26 cellular contexts compared by ENCODE assay signal in genomic region chr22:19657252-19658056, GRCh38. TPM values are rescaled to one million over a fixed set of nuclear protein-coding genes. Genes with fewer than 3 reads are reported as not detected.
DNase-seq lines count a peak whose midpoint lies in the region; ATAC-seq, FAIRE-seq and TF ChIP-seq lines count a peak whose summit lies in the region.
"Had no signal": no experiment of that assay in that cellular context is flagged by ENCODE, and none has a peak within 500 bp of the region (broad histone marks: within the 10 kb centered on the region; RNA-seq: fewer than 3 reads in every experiment).

No MANE protein-coding gene starts in this region.

- H2BK120ac ChIP-seq in IMR-90 (ENCODE audit: low read depth, low read length): no peak overlapping the region

- H3K14ac ChIP-seq in IMR-90 (replicated peaks; ENCODE audit: low read depth, low read length): no peak overlapping the region

- no peak overlapping the region for H2AK5ac ChIP-seq in IMR-90 (ENCODE audit: low read depth, low read length)

- no peak overlapping the region for H2AK9ac ChIP-seq in IMR-90 (replicated peaks; ENCODE audit: low read depth, low read length, poor library complexity)

- CTCF ChIA-PET in IMR-90 (lab: Yijun Ruan, JAX): no interaction called here
- CTCF ChIA-PET in PC-9 (lab: Charles Lee): no interaction called here

- H4K8ac ChIP-seq in IMR-90 (ENCODE audit: low read depth in 2 of 2, low read length in 2 of 2): no peak overlapping the region

- no peak for TF ChIP-seq RAD21 in IMR-90 (IDR thresholded peaks at IDR 0.05; ENCODE audit: low read length)

- no peaks in the 10 kb centered on the region for H3K4me1 ChIP-seq in IMR-90 (ENCODE audit: control insufficient read depth, insufficient read depth, low read length)
- no peaks in the 10 kb centered on the region for H3K4me1 ChIP-seq in PC-9 (replicated peaks; ENCODE audit: insufficient read depth)
- H3K4me1 ChIP-seq: A549, BE2C had no signal

- H3K79me2 ChIP-seq in PC-9 (ENCODE audit: low read depth): no peaks in the 10 kb centered on the region

- H3F3A ChIP-seq in PC-9 (ENCODE audit: insufficient read depth, low read depth): no peaks in the 10 kb centered on the region

- no peaks in the 10 kb centered on the region for H3K9me2 ChIP-seq in PC-9 (ENCODE audit: insufficient read depth)

- H4K20me1 ChIP-seq in IMR-90 (ENCODE audit: insufficient read depth, low read length): no peaks in the 10 kb centered on the region
- no peaks in the 10 kb centered on the region for H4K20me1 ChIP-seq in PC-9 (ENCODE audit: insufficient read depth)
- H4K20me1 ChIP-seq: BLaER1 treated with 17β-estradiol and CSF1 and Interleukin-3, amounts not matched to agents 10 nM and 100 nM had no signal

- H3K4ac ChIP-seq in IMR-90 (ENCODE audit: low read depth, low read length): no peak overlapping the region

- no peak overlapping the region for H3K27ac Mint-ChIP-seq in osteocyte (ENCODE audit: unreplicated experiment)
- H3K27ac Mint-ChIP-seq: CD14-positive monocyte; CD4-positive, alpha-beta T cell; GM23338; H9; HFFc6 had no signal

- H2AFZ ChIP-seq in IMR-90 (replicated peaks; ENCODE audit: low read length, poor library complexity): peak overlapping the region; percentile 24
- no peak overlapping the region for H2AFZ ChIP-seq in PC-9
- H2AFZ ChIP-seq: GM23338 had no signal

- POLR2A ChIA-PET in IMR-90 (lab: Charles Lee; ENCODE audit: unreplicated experiment) (no interaction called here), PC-9 (lab: Charles Lee; ENCODE audit: unreplicated experiment) (no interaction called here)

- in situ Hi-C loops in IMR-90 (cut with MboI; ENCODE audit: low sequenced_read_pairs): no loop called here

- H3K27ac ChIP-seq in IMR-90 (ENCODE audit: insufficient read depth, low read length): no peak overlapping the region
- no peak overlapping the region for H3K27ac ChIP-seq in PC-9
- no peak overlapping the region for H3K27ac ChIP-seq in coronary artery
- H3K27ac ChIP-seq: A549; BLaER1 treated with 17β-estradiol and CSF1 and Interleukin-3, amounts not matched to agents 10 nM and 100 nM had no signal

- no peak for DNase-seq in IMR-90
- DNase-seq in bronchial epithelial cell (ENCODE audit: low read depth): no peak
- peak; percentile 68 for DNase-seq in mesenteric fat pad (ENCODE audit: low spot score)
- peak; percentile 76 for DNase-seq in osteocyte (ENCODE audit: extremely low spot score, unreplicated experiment)
- DNase-seq in PC-9: no peak
- DNase-seq in coronary artery (ENCODE audit: low spot score): no peak
- DNase-seq in NCI-H1417 treated with DMSO at 0.1 percent for 48 hours (lab: John Stamatoyannopoulos, UW): no peak
- no peak for DNase-seq in HCEC 1CT
- DNase-seq: 8988T; ACHN; AML-193; BE2C; CD4-positive, alpha-beta T cell; CD8-positive, alpha-beta memory T cell; DMS 273 treated with DMSO at 0.1 percent for 48 hours; DMS79; EL; GDM1; H9; HFFc6 had no signal

- no peak overlapping the region for H2BK5ac ChIP-seq in IMR-90 (ENCODE audit: low read depth, low read length, poor library complexity, severe bottlenecking)

- H2BK15ac ChIP-seq in IMR-90 (ENCODE audit: low read depth, low read length): no peak overlapping the region

- no peak overlapping the region for H2BK20ac ChIP-seq in IMR-90 (ENCODE audit: low read depth, low read length)

- 92% methylated on average over 5 of the region's 8 CpGs; no CpG with 5 or more reads in 1 of the 2 experiments for WGBS in IMR-90 (ENCODE audit: extremely low coverage in 2 of 2, insufficient read length in 1 of 2), 2 experiments

- H3K56ac ChIP-seq in IMR-90 (ENCODE audit: extremely low read depth, insufficient read depth, low read length): no peak overlapping the region

- TF ChIP-seq CTCF in IMR-90 (conservative IDR thresholded peaks at IDR 0.05; ENCODE audit: low read depth, low read length) (no peak), bronchial epithelial cell (IDR thresholded peaks at IDR 0.05; ENCODE audit: insufficient read depth, low read length, severe bottlenecking) (no peak), osteocyte (IDR thresholded peaks at IDR 0.05) (no peak), PC-9 (conservative IDR thresholded peaks at IDR 0.05) (no peak), coronary artery (IDR thresholded peaks at IDR 0.05) (no peak)

- no peaks in the 10 kb centered on the region for H3K36me3 Mint-ChIP-seq in osteocyte (ENCODE audit: unreplicated experiment)
- H3K36me3 Mint-ChIP-seq: CD14-positive monocyte; CD8-positive, alpha-beta memory T cell had no signal

- H3K4me1 Mint-ChIP-seq in osteocyte (ENCODE audit: unreplicated experiment): peaks cover 11% of the 10 kb centered on the region
- H3K4me1 Mint-ChIP-seq: CD8-positive, alpha-beta memory T cell had no signal

- no peak overlapping the region for H3K4me3 Mint-ChIP-seq in osteocyte (ENCODE audit: unreplicated experiment)
- H3K4me3 Mint-ChIP-seq: CD14-positive monocyte; CD4-positive, alpha-beta T cell; CD8-positive, alpha-beta memory T cell; GM23338; H9; HFFc6 had no signal

- no peaks in the 10 kb centered on the region for H3K9me1 ChIP-seq in IMR-90 (ENCODE audit: insufficient read depth, low read length)

- dilution Hi-C loops in IMR-90 (cut with HindIII; ENCODE audit: low sequenced_read_pairs, unreplicated experiment): no loop called here

- BruUV-seq in IMR-90 (replicated peaks; lab: Mats Ljungman, UMichigan) (no TSS peak), PC-9 (replicated peaks; lab: Mats Ljungman, UMichigan) (no TSS peak)

- no peaks in the 10 kb centered on the region for H3K9me3 Mint-ChIP-seq in osteocyte (ENCODE audit: unreplicated experiment)
- H3K9me3 Mint-ChIP-seq: CD4-positive, alpha-beta T cell; CD8-positive, alpha-beta memory T cell; GM23338; H9; HFFc6 had no signal

- peak; percentile 52 for FAIRE-seq in bronchial epithelial cell (lab: Jason Lieb, UNC)
- FAIRE-seq: A549, D721Med, GM12878 had no signal

- no peak overlapping the region for H3K18ac ChIP-seq in IMR-90 (ENCODE audit: low read depth, low read length)

- H3K9ac ChIP-seq in IMR-90 (ENCODE audit: low read depth, low read length): no peak overlapping the region
- H3K9ac ChIP-seq: BLaER1 treated with 17β-estradiol and CSF1 and Interleukin-3, amounts not matched to agents 10 nM and 100 nM had no signal

- H3K36me3 ChIP-seq in IMR-90 (ENCODE audit: control insufficient read depth, insufficient read depth, low read length) (no peaks in the 10 kb centered on the region), bronchial epithelial cell (ENCODE audit: control insufficient read depth, insufficient read depth, low read length) (no peaks in the 10 kb centered on the region), PC-9 (ENCODE audit: low read depth) (no peaks in the 10 kb centered on the region)
- H3K36me3 ChIP-seq: BE2C; BLaER1 treated with 17β-estradiol and CSF1 and Interleukin-3, amounts not matched to agents 10 nM and 100 nM had no signal

- no peak overlapping the region for H4K91ac ChIP-seq in IMR-90 (ENCODE audit: insufficient read depth, low read depth, low read length)

- H3K27me3 ChIP-seq in IMR-90 (ENCODE audit: control insufficient read depth, insufficient read depth, low read length): peaks cover under 1% of the 10 kb centered on the region
- no peaks in the 10 kb centered on the region for H3K27me3 ChIP-seq in bronchial epithelial cell (ENCODE audit: control insufficient read depth, insufficient read depth, low read length)
- no peaks in the 10 kb centered on the region for H3K27me3 ChIP-seq in PC-9 (ENCODE audit: insufficient read depth, low read depth)
- H3K27me3 ChIP-seq: BE2C; BLaER1 treated with 17β-estradiol and CSF1 and Interleukin-3, amounts not matched to agents 10 nM and 100 nM had no signal

- no peak overlapping the region for H3K23ac ChIP-seq in IMR-90 (ENCODE audit: low read depth, low read length)

- no peak overlapping the region for H4K5ac ChIP-seq in IMR-90 (ENCODE audit: low read depth, low read length)

- no peak overlapping the region for H3K4me2 ChIP-seq in IMR-90 (ENCODE audit: low read depth, low read length)
- no peak overlapping the region for H3K4me2 ChIP-seq in PC-9
- H3K4me2 ChIP-seq: A549; BLaER1 treated with 17β-estradiol and CSF1 and Interleukin-3, amounts not matched to agents 10 nM and 100 nM; GM23338 had no signal

- H3K9me3 ChIP-seq in IMR-90 (ENCODE audit: control insufficient read depth, insufficient read depth, low read length) (no peaks in the 10 kb centered on the region), PC-9 (ENCODE audit: insufficient read depth, low read depth) (no peaks in the 10 kb centered on the region)
- H3K9me3 ChIP-seq: A549; BE2C; BLaER1 treated with 17β-estradiol and CSF1 and Interleukin-3, amounts not matched to agents 10 nM and 100 nM had no signal

- peaks cover 8% of the 10 kb centered on the region for H3K27me3 Mint-ChIP-seq in osteocyte (ENCODE audit: unreplicated experiment)
- H3K27me3 Mint-ChIP-seq: CD4-positive, alpha-beta T cell; CD8-positive, alpha-beta memory T cell had no signal

- ATAC-seq in IMR-90 (ENCODE audit: low read depth): no peak
- ATAC-seq: A549, GM12878, GM23338 had no signal

- no peak for TF ChIP-seq POLR2A in IMR-90 (IDR thresholded peaks at IDR 0.05; ENCODE audit: low read depth, low read length)

- intact Hi-C loops in IMR-90 (cut with micrococcal nuclease): no loop called here
- intact Hi-C loops in PC-9 (cut with micrococcal nuclease; ENCODE audit: unreplicated experiment): no loop called here

- no peaks in the 10 kb centered on the region for H3K79me1 ChIP-seq in IMR-90 (ENCODE audit: low read depth in 1 of 2, low read length in 2 of 2)

- H3K4me3 ChIP-seq in IMR-90 (ENCODE audit: insufficient read depth, low read depth, low read length) (no peak overlapping the region), bronchial epithelial cell (ENCODE audit: low read depth, low read length) (no peak overlapping the region), PC-9 (no peak overlapping the region), coronary artery (no peak overlapping the region)
- H3K4me3 ChIP-seq: A549; BLaER1 treated with 17β-estradiol and CSF1 and Interleukin-3, amounts not matched to agents 10 nM and 100 nM; GM12878; GM23338 had no signal

TF ChIP-seq in IMR-90, 13 proteins besides CTCF, POLR2A, EP300 and RAD21:
- no peak for TF ChIP-seq RFX5 (IDR thresholded peaks at IDR 0.05; ENCODE audit: low read depth, low read length)
- TF ChIP-seq CHD1 (IDR thresholded peaks at IDR 0.05; ENCODE audit: low read depth, low read length): no peak
- TF ChIP-seq MXI1 (IDR thresholded peaks at IDR 0.05; ENCODE audit: borderline replicate concordance, low read depth, low read length): no peak
- TF ChIP-seq MAFK (IDR thresholded peaks at IDR 0.05; ENCODE audit: low read depth, low read length): no peak

RNA-seq across cellular contexts. Expression of gene SEPTIN5, which starts 56.8 kb away (rescaled TPM):
- total RNA-seq in IMR-90 (2012; rRNA removed): 16.8 and 17.2 TPM in 2 replicates
- polyA plus RNA-seq in IMR-90 (2012; rRNA removed): 20.7 and 22.3 TPM in 2 replicates
- 10.4 and 22.8 TPM in 2 replicates for polyA plus RNA-seq in IMR-90 (2012; cell fraction: cytosol; rRNA removed)
- 65.7 and 90.4 TPM in 2 replicates for polyA plus RNA-seq in IMR-90 (2012; cell fraction: nucleus; rRNA removed; ENCODE audit: low replicate concordance)
- total RNA-seq in bronchial epithelial cell: 5.8 and 18.3 TPM in 2 replicates
- 7.0 TPM for total RNA-seq in mesenteric fat pad
- 103 and 108 TPM in 2 replicates for total RNA-seq in osteocyte
- 2.0 and 8.1 TPM in 2 replicates for total RNA-seq in PC-9 (2021)
- polyA plus RNA-seq: CD8-positive, alpha-beta memory T cell had no signal

Comparison
In these comparisons a context has a peak if more than half of its experiments do, and no peak if none do; other contexts are left out.
1. DNase-seq: peak in mesenteric fat pad (single experiment) and osteocyte (single experiment); none in IMR-90 (single experiment), bronchial epithelial cell (single experiment), PC-9 (0 of 2), coronary artery (single experiment), NCI-H1417 treated with DMSO at 0.1 percent for 48 hours (single experiment) and HCEC 1CT (single experiment).